In the genomic region with DNA sequence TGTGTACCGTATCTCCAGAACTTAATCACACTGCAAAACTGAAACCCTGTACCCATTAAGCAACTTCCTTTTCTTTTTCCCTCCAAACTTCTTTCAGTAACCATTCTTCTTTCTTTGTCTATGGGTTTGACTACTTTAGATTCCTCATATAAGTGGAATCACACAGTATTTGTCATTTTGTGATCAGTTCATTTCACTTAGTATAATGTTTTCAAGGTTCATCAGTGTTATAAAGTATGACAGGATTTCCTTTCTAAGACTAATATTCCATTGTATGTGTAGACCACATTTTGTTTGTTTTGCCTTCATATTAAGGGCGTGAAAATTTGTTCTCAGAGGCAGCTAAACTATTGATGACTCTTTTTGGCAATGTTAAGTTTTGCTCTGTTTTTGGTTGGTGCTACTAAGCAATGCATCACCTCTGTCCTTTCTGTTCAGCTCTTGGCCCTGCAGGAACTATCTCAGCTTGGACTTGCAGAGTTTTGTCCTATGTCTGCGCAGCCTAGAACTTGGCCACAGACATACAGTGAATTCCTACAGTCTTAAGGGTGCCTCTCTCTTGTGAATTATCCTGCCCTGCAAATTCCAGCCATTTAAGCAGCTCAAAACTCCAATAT, we compare ENCODE assay signal across 19 cellular contexts. TPM values are rescaled to one million over a fixed set of nuclear protein-coding genes. Genes with fewer than 3 reads are reported as not detected.
DNase-seq lines count a peak whose midpoint lies in the region; ATAC-seq, FAIRE-seq and TF ChIP-seq lines count a peak whose summit lies in the region.
"Had no signal": no experiment of that assay in that cellular context is flagged by ENCODE, and none has a peak within 500 bp of the region (broad histone marks: within the 10 kb centered on the region; RNA-seq: fewer than 3 reads in every experiment).

No MANE protein-coding gene starts in this region.

- H3K4me1 ChIP-seq in naive thymus-derived CD4-positive, alpha-beta T cell (ENCODE audit: control insufficient read depth in 2 of 2, insufficient read depth in 2 of 2, low read length in 2 of 2) = peaks cover 40 to 56% of the 10 kb centered on the region in 2 donors
- H3K4me1 ChIP-seq in PC-9 (replicated peaks; ENCODE audit: insufficient read depth) (0 out of 2 replicates have a peak, but pooled peaks cover 3% of the 10 kb centered on the region), OCI-LY7 (ENCODE audit: insufficient read depth, low read length, poor library complexity, severe bottlenecking) (peaks cover 5% of the 10 kb centered on the region)

- no peak for TF ChIP-seq CTCF in activated CD8-positive, alpha-beta T cell treated with anti-CD3 and anti-CD28 coated beads for 36 hours (IDR thresholded peaks at IDR 0.05)
- TF ChIP-seq CTCF in PC-9 (conservative IDR thresholded peaks at IDR 0.05) (no peak), OCI-LY7 (conservative IDR thresholded peaks at IDR 0.05; ENCODE audit: low read length) (no peak)

- H3K9me3 ChIP-seq in naive thymus-derived CD4-positive, alpha-beta T cell (ENCODE audit: control insufficient read depth in 2 of 3, low read length in 3 of 3) = no peaks in the 10 kb centered on the region
- H3K9me3 ChIP-seq in PC-9 (ENCODE audit: insufficient read depth, low read depth) (no peaks in the 10 kb centered on the region; the same call in 1 of the 2 replicates), OCI-LY7 (ENCODE audit: low read length) (no peaks in the 10 kb centered on the region)
- H3K9me3 ChIP-seq: gastrocnemius medialis had no signal

- H3K4me3 ChIP-seq in naive thymus-derived CD4-positive, alpha-beta T cell (ENCODE audit: low read length) = peak overlapping the region; percentile 29
- H3K4me3 ChIP-seq in PC-9 (no peak overlapping the region), OCI-LY7 (ENCODE audit: low read depth, low read length, poor library complexity, severe bottlenecking) (no peak overlapping the region)
- H3K4me3 ChIP-seq: gastrocnemius medialis had no signal

- peak overlapping the region; percentile 0 for H3K4me3 Mint-ChIP-seq in activated CD4-positive, alpha-beta T cell treated with anti-CD3 and anti-CD28 coated beads, Interleukin-2, amount 10 ng/mL, durations not matched to agents 24 days and 14 days
- no peak overlapping the region for H3K4me3 Mint-ChIP-seq in activated CD8-positive, alpha-beta T cell treated with anti-CD3 and anti-CD28 coated beads for 36 hours
- H3K4me3 Mint-ChIP-seq in naive thymus-derived CD4-positive, alpha-beta T cell = peak overlapping the region in 9 of 10 donors; percentile 5 to 90 (median 66)

- POLR2A ChIA-PET in activated CD8-positive, alpha-beta T cell treated with anti-CD3 and anti-CD28 coated beads for 36 hours (lab: Charles Lee) = interaction anchor here (0.7 to 1.3 kb wide), 3 partner anchors 37 to 48 kb away, joined by 3 to 5 read pairs (median 3); a partner anchor contains a TSS
- POLR2A ChIA-PET in naive thymus-derived CD4-positive, alpha-beta T cell (lab: Charles Lee) = interaction anchor here (0.6 to 1.3 kb wide), 8 partner anchors 9 to 48 kb away, joined by 3 to 13 read pairs (median 4); no protein-coding TSS in a partner anchor
- POLR2A ChIA-PET in PC-9 (lab: Charles Lee; ENCODE audit: unreplicated experiment) = no interaction called here
- POLR2A ChIA-PET in OCI-LY7 (lab: Charles Lee) = interaction anchor here (0.7 kb wide), 1 partner anchor 37 kb away, joined by 3 read pairs; no protein-coding TSS in a partner anchor

- H3K9me3 Mint-ChIP-seq in activated CD4-positive, alpha-beta T cell treated with anti-CD3 and anti-CD28 coated beads, Interleukin-2, amount 10 ng/mL, durations not matched to agents 24 days and 14 days = peaks cover 5% of the 10 kb centered on the region
- peaks cover 8% of the 10 kb centered on the region for H3K9me3 Mint-ChIP-seq in activated CD8-positive, alpha-beta T cell treated with anti-CD3 and anti-CD28 coated beads for 36 hours
- H3K9me3 Mint-ChIP-seq in naive thymus-derived CD4-positive, alpha-beta T cell = peaks cover 0 to 8% (median 3%) of the 10 kb centered on the region in 11 donors

- H2AFZ ChIP-seq in PC-9 = no peak overlapping the region
- H2AFZ ChIP-seq in OCI-LY7 (ENCODE audit: low read length) = no peak overlapping the region

- TF ChIP-seq POLR2A in GM12892 (IDR thresholded peaks at IDR 0.05; ENCODE audit: low read depth, low read length) = no peak

- no peaks in the 10 kb centered on the region for H3K27me3 ChIP-seq in naive thymus-derived CD4-positive, alpha-beta T cell (ENCODE audit: control insufficient read depth in 2 of 2, insufficient read depth in 2 of 2, low read length in 2 of 2)
- H3K27me3 ChIP-seq in PC-9 (ENCODE audit: insufficient read depth, low read depth) = no peaks in the 10 kb centered on the region
- H3K27me3 ChIP-seq: gastrocnemius medialis had no signal

- H3K27ac ChIP-seq in naive thymus-derived CD4-positive, alpha-beta T cell (ENCODE audit: low read depth, low read length) = peak overlapping the region; percentile 9
- no peak overlapping the region for H3K27ac ChIP-seq in PC-9
- no peak overlapping the region for H3K27ac ChIP-seq in OCI-LY7 (ENCODE audit: low read depth, low read length, poor library complexity, severe bottlenecking)
- H3K27ac ChIP-seq: epithelial cell of prostate, gastrocnemius medialis had no signal

- peak; percentile 33 for ATAC-seq in activated CD8-positive, alpha-beta T cell treated with anti-CD3 and anti-CD28 coated beads for 36 hours
- no peak for ATAC-seq in naive thymus-derived CD4-positive, alpha-beta T cell
- ATAC-seq: gastrocnemius medialis, Right ventricle myocardium inferior had no signal

- peak; percentile 30 for FAIRE-seq in GM12892 (lab: Jason Lieb, UNC)
- FAIRE-seq: colon had no signal

- no TSS peak for BruUV-seq in PC-9 (replicated peaks; lab: Mats Ljungman, UMichigan)
- no TSS peak for BruUV-seq in OCI-LY7 (replicated peaks; lab: Mats Ljungman, UMichigan)

- H3K27ac Mint-ChIP-seq in activated CD4-positive, alpha-beta T cell treated with anti-CD3 and anti-CD28 coated beads, Interleukin-2, amount 10 ng/mL, durations not matched to agents 24 days and 14 days = no peak overlapping the region
- peak overlapping the region; percentile 71 for H3K27ac Mint-ChIP-seq in activated CD8-positive, alpha-beta T cell treated with anti-CD3 and anti-CD28 coated beads for 36 hours
- peak overlapping the region in 8 of 9 donors; percentile 51 to 88 (median 69) for H3K27ac Mint-ChIP-seq in naive thymus-derived CD4-positive, alpha-beta T cell

- no peak for DNase-seq in activated CD4-positive, alpha-beta T cell treated with anti-CD3 and anti-CD28 coated beads, Interleukin-2, amount 10 ng/mL, durations not matched to agents 24 days and 14 days
- no peak for DNase-seq in activated CD4-positive, alpha-beta T cell treated with anti-CD3 and anti-CD28 coated beads, Interleukin-2, amount 50 U/mL, for 1 hour
- DNase-seq in GM12892 (ENCODE audit: insufficient read length) (no peak), PC-9 (no peak), OCI-LY7 (ENCODE audit: low spot score) (no peak), DMS153 treated with DMSO at 0.1 percent for 48 hours (lab: John Stamatoyannopoulos, UW; ENCODE audit: unreplicated experiment) (no peak)
- no peak for DNase-seq in activated CD8-positive, alpha-beta T cell treated with anti-CD3 and anti-CD28 coated beads for 36 hours
- DNase-seq in naive thymus-derived CD4-positive, alpha-beta T cell = no peak
- DNase-seq: activated effector memory CD4-positive, alpha-beta T cell treated with Interleukin-2 at 50 U/mL for 16 hours; gastrocnemius medialis; HCEC 1CT; NCI-H146; NCI-H226; NK-92 treated with Interleukin-12 subunit alpha and Interleukin-12 subunit beta, amount 100 ng/mL, for 24 hours; occipital lobe; T-helper 9 cell had no signal

- no peaks in the 10 kb centered on the region for H3K9me2 ChIP-seq in PC-9 (ENCODE audit: insufficient read depth)
- no peaks in the 10 kb centered on the region for H3K9me2 ChIP-seq in OCI-LY7 (ENCODE audit: insufficient read depth, low read length)

- H3K4me1 Mint-ChIP-seq in activated CD4-positive, alpha-beta T cell treated with anti-CD3 and anti-CD28 coated beads, Interleukin-2, amount 10 ng/mL, durations not matched to agents 24 days and 14 days = peaks cover 28% of the 10 kb centered on the region
- H3K4me1 Mint-ChIP-seq in activated CD8-positive, alpha-beta T cell treated with anti-CD3 and anti-CD28 coated beads for 36 hours (ENCODE audit: low read depth) = peaks cover 57% of the 10 kb centered on the region
- H3K4me1 Mint-ChIP-seq in naive thymus-derived CD4-positive, alpha-beta T cell = peaks cover 30 to 68% (median 55%) of the 10 kb centered on the region in 7 donors

- H3K36me3 ChIP-seq in naive thymus-derived CD4-positive, alpha-beta T cell (ENCODE audit: control insufficient read depth in 2 of 3, insufficient read depth in 3 of 3, low read length in 3 of 3) = no peaks in the 10 kb centered on the region
- H3K36me3 ChIP-seq in PC-9 (ENCODE audit: low read depth) = no peaks in the 10 kb centered on the region
- H3K36me3 ChIP-seq in OCI-LY7 (ENCODE audit: insufficient read depth, low read length) = no peaks in the 10 kb centered on the region
- H3K36me3 ChIP-seq: gastrocnemius medialis had no signal

- intact Hi-C loops in activated CD4-positive, alpha-beta T cell treated with anti-CD3 and anti-CD28 coated beads, Interleukin-2, amount 10 ng/mL, durations not matched to agents 24 days and 14 days (cut with micrococcal nuclease) = loop anchor here (5.0 kb wide), 1 partner anchor 40 kb away; no protein-coding TSS in a partner anchor
- intact Hi-C loops in activated CD8-positive, alpha-beta T cell treated with anti-CD3 and anti-CD28 coated beads for 36 hours (cut with micrococcal nuclease) = no loop called here
- intact Hi-C loops in naive thymus-derived CD4-positive, alpha-beta T cell (cut with micrococcal nuclease) = loop anchor here (1.0 to 5.0 kb wide), 4 partner anchors 9 to 37 kb away; no protein-coding TSS in a partner anchor
- intact Hi-C loops in PC-9 (cut with micrococcal nuclease; ENCODE audit: unreplicated experiment) = no loop called here
- intact Hi-C loops in OCI-LY7 (cut with micrococcal nuclease; ENCODE audit: unreplicated experiment) = no loop called here

- CTCF ChIA-PET in activated CD8-positive, alpha-beta T cell treated with anti-CD3 and anti-CD28 coated beads for 36 hours (lab: Charles Lee) = interaction anchor here (0.7 to 1.4 kb wide), 5 partner anchors 9 to 51 kb away, joined by 4 to 6 read pairs (median 4); a partner anchor contains a TSS
- CTCF ChIA-PET in naive thymus-derived CD4-positive, alpha-beta T cell (lab: Charles Lee) = interaction anchor here (0.7 to 1.6 kb wide), 3 partner anchors 36 to 41 kb away, joined by 3 to 5 read pairs (median 4); a partner anchor contains a TSS
- CTCF ChIA-PET in PC-9 (lab: Charles Lee) = no interaction called here
- CTCF ChIA-PET in OCI-LY7 (lab: Charles Lee; ENCODE audit: unreplicated experiment) = no interaction called here

- H3K4me2 ChIP-seq in PC-9 (no peak overlapping the region), OCI-LY7 (ENCODE audit: low read length) (no peak overlapping the region)

- H3K36me3 Mint-ChIP-seq in activated CD4-positive, alpha-beta T cell treated with anti-CD3 and anti-CD28 coated beads, Interleukin-2, amount 10 ng/mL, durations not matched to agents 24 days and 14 days (ENCODE audit: low read depth) = no peaks in the 10 kb centered on the region
- H3K36me3 Mint-ChIP-seq in activated CD8-positive, alpha-beta T cell treated with anti-CD3 and anti-CD28 coated beads for 36 hours (ENCODE audit: low read depth) = peaks cover 9% of the 10 kb centered on the region
- H3K36me3 Mint-ChIP-seq in naive thymus-derived CD4-positive, alpha-beta T cell = peaks cover 0 to 9% (median 6%) of the 10 kb centered on the region in 5 donors

- H3F3A ChIP-seq in PC-9 (ENCODE audit: insufficient read depth, low read depth) = no peaks in the 10 kb centered on the region

- H3K79me2 ChIP-seq in PC-9 (ENCODE audit: low read depth) (no peaks in the 10 kb centered on the region), OCI-LY7 (ENCODE audit: insufficient read depth, low read depth, low read length) (no peaks in the 10 kb centered on the region)

- H3K27me3 Mint-ChIP-seq in activated CD4-positive, alpha-beta T cell treated with anti-CD3 and anti-CD28 coated beads, Interleukin-2, amount 10 ng/mL, durations not matched to agents 24 days and 14 days = peaks cover 4% of the 10 kb centered on the region
- H3K27me3 Mint-ChIP-seq in activated CD8-positive, alpha-beta T cell treated with anti-CD3 and anti-CD28 coated beads for 36 hours = no peaks in the 10 kb centered on the region
- H3K27me3 Mint-ChIP-seq in naive thymus-derived CD4-positive, alpha-beta T cell = no peaks in the 10 kb centered on the region

- H4K20me1 ChIP-seq in PC-9 (ENCODE audit: insufficient read depth) = no peaks in the 10 kb centered on the region
- no peaks in the 10 kb centered on the region for H4K20me1 ChIP-seq in OCI-LY7 (ENCODE audit: insufficient read depth, low read length)

RNA-seq across cellular contexts. Expression of a gene that starts 1.6 kb away (rescaled TPM):
- total RNA-seq in activated CD4-positive, alpha-beta T cell treated with anti-CD3 and anti-CD28 coated beads, Interleukin-2, amount 10 ng/mL, durations not matched to agents 24 days and 14 days = 0.71 and 0.84 TPM in 2 replicates
- polyA plus RNA-seq in GM12892 (2012; ENCODE audit: missing spikeins) = 2.1 TPM
- 10 to 100 TPM in 1 of 2 experiments, 1 to 10 TPM in 1; 6.6 to 10.1 TPM for total RNA-seq in activated CD8-positive, alpha-beta T cell treated with anti-CD3 and anti-CD28 coated beads for 36 hours
- total RNA-seq in naive thymus-derived CD4-positive, alpha-beta T cell = 10 to 100 TPM in 3 of 5 experiments, 1 to 10 TPM in 2; 2.8 to 43.8 (median 26.9) TPM
- polyA plus RNA-seq in naive thymus-derived CD4-positive, alpha-beta T cell = 10 to 100 TPM; 11.7 to 18.0 TPM
- total RNA-seq in PC-9 (2021) = 0.90 and 1.8 TPM in 2 replicates
- total RNA-seq in OCI-LY7 (2014; rRNA removed; shearing (Covaris generic)) = 4.6 and 4.9 TPM in 2 replicates
- 8.2 and 12.5 TPM in 2 replicates for total RNA-seq in OCI-LY7 (2022)

RNA-seq across cellular contexts. Expression of a gene that starts 38.3 kb away (rescaled TPM):
- 160 and 167 TPM in 2 replicates for total RNA-seq in activated CD4-positive, alpha-beta T cell treated with anti-CD3 and anti-CD28 coated beads, Interleukin-2, amount 10 ng/mL, durations not matched to agents 24 days and 14 days
- 123 TPM for polyA plus RNA-seq in GM12892 (2012; ENCODE audit: missing spikeins)
- total RNA-seq in activated CD8-positive, alpha-beta T cell treated with anti-CD3 and anti-CD28 coated beads for 36 hours = 100 to 1,000 TPM; 199 to 206 TPM
- 100 to 1,000 TPM; 123 to 195 (median 176) TPM for total RNA-seq in naive thymus-derived CD4-positive, alpha-beta T cell
- polyA plus RNA-seq in naive thymus-derived CD4-positive, alpha-beta T cell = 100 to 1,000 TPM; 239 to 248 TPM
- 237 and 266 TPM in 2 replicates for total RNA-seq in PC-9 (2021)
- total RNA-seq in OCI-LY7 (2014; rRNA removed; shearing (Covaris generic)) = 108 and 142 TPM in 2 replicates
- total RNA-seq in OCI-LY7 (2022) = 131 and 144 TPM in 2 replicates

Comparison
In these comparisons a context has a peak if more than half of its experiments do, and no peak if none do; other contexts are left out.
1. intact Hi-C loops: an anchor here in activated CD4-positive, alpha-beta T cell treated with anti-CD3 and anti-CD28 coated beads, Interleukin-2, amount 10 ng/mL, durations not matched to agents 24 days and 14 days (5.0 kb wide) and naive thymus-derived CD4-positive, alpha-beta T cell (1.0 to 5.0 kb wide); none called in activated CD8-positive, alpha-beta T cell treated with anti-CD3 and anti-CD28 coated beads for 36 hours, PC-9 and OCI-LY7.
2. CTCF ChIA-PET loops: an anchor here in activated CD8-positive, alpha-beta T cell treated with anti-CD3 and anti-CD28 coated beads for 36 hours (0.7 to 1.4 kb wide) and naive thymus-derived CD4-positive, alpha-beta T cell (0.7 to 1.6 kb wide); none called in PC-9 and OCI-LY7.